9 cellular contexts compared by ENCODE assay signal in genomic region chr7:22586806-22587180, GRCh38.
DNase-seq lines count a peak whose midpoint lies in the region; ATAC-seq and TF ChIP-seq lines count a peak whose summit lies in the region.
"Had no signal": no experiment of that assay in that cellular context is flagged by ENCODE, and none has a peak within 500 bp of the region (broad histone marks: within the 10 kb centered on the region; RNA-seq: fewer than 3 reads in every experiment).

No MANE protein-coding gene starts in this region.

- no peaks in the 10 kb centered on the region for H3K36me3 ChIP-seq in BE2C
- H3K36me3 ChIP-seq in HUES6 (ENCODE audit: control insufficient read depth, insufficient read depth, low read length): no peaks in the 10 kb centered on the region
- no peaks in the 10 kb centered on the region for H3K36me3 ChIP-seq in body of pancreas (replicated peaks in 1 of 2; ENCODE audit: insufficient read depth in 1 of 2, low read depth in 2 of 2)
- no peaks in the 10 kb centered on the region for H3K36me3 ChIP-seq in left lung

- H3K4me3 Mint-ChIP-seq in activated T-helper 2 cell treated with anti-CD3 and anti-CD28 coated beads, Interferon-gamma antibody, Interleukin-2, Interleukin-4, amounts not matched to agents 10 μg/mL and 5 μg/mL and 100 μg/mL, durations not matched to agents 14 hours and 24 hours and 36 hours (ENCODE audit: low read depth): no peak overlapping the region

- no peaks in the 10 kb centered on the region for H3K9me3 Mint-ChIP-seq in activated T-helper 2 cell treated with anti-CD3 and anti-CD28 coated beads, Interferon-gamma antibody, Interleukin-2, Interleukin-4, amounts not matched to agents 10 μg/mL and 5 μg/mL and 100 μg/mL, durations not matched to agents 14 hours and 24 hours and 36 hours

- TF ChIP-seq CTCF in BE2C (IDR thresholded peaks at IDR 0.05; ENCODE audit: low read depth, low read length) (peak; percentile 36), body of pancreas (IDR thresholded peaks at IDR 0.05) (peak in 5 of 7 experiments; percentile 11 to 59 (median 42)), left lung (IDR thresholded peaks at IDR 0.05) (peak in 1 of 2 donors; percentile 18)

- H3K4me1 ChIP-seq in BE2C: no peaks in the 10 kb centered on the region
- peaks cover 48% of the 10 kb centered on the region for H3K4me1 ChIP-seq in HUES6 (ENCODE audit: control insufficient read depth, insufficient read depth, low read length)
- peaks cover 34% of the 10 kb centered on the region for H3K4me1 ChIP-seq in body of pancreas
- peaks cover 37 to 68% of the 10 kb centered on the region in 2 donors for H3K4me1 ChIP-seq in left lung

- no peak overlapping the region for H3K4me3 ChIP-seq in BE2C (ENCODE audit: low read depth, low read length)
- no peak overlapping the region for H3K4me3 ChIP-seq in HUES6 (ENCODE audit: low read depth, low read length)
- H3K4me3 ChIP-seq in body of pancreas: no peak overlapping the region
- no peak overlapping the region for H3K4me3 ChIP-seq in left lung

- peak overlapping the region; percentile 30; the same call in 1 of the 2 replicates for H3K27ac ChIP-seq in HUES6 (ENCODE audit: low read depth, low read length)
- H3K27ac ChIP-seq in body of pancreas: peak overlapping the region in 2 of 4 donors; percentile 4 to 25
- H3K27ac ChIP-seq in left lung: peak overlapping the region in 1 of 2 donors; percentile 79

- intact Hi-C loops in body of pancreas (cut with DNase I) (no loop called here), left lung (cut with DNase I) (no loop called here)
- intact Hi-C loops in activated T-helper 2 cell treated with anti-CD3 and anti-CD28 coated beads, Interferon-gamma antibody, Interleukin-2, Interleukin-4, amounts not matched to agents 10 μg/mL and 5 μg/mL and 100 μg/mL, durations not matched to agents 14 hours and 24 hours and 36 hours (cut with micrococcal nuclease): loop anchor here (1.0 to 2.0 kb wide), 2 partner anchors 24 to 54 kb away; no protein-coding TSS in a partner anchor

- peaks cover 61% of the 10 kb centered on the region for H3K27me3 Mint-ChIP-seq in activated T-helper 2 cell treated with anti-CD3 and anti-CD28 coated beads, Interferon-gamma antibody, Interleukin-2, Interleukin-4, amounts not matched to agents 10 μg/mL and 5 μg/mL and 100 μg/mL, durations not matched to agents 14 hours and 24 hours and 36 hours (ENCODE audit: low read depth)

- TF ChIP-seq POLR2A in body of pancreas (IDR thresholded peaks at IDR 0.05): no peak

- DNase-seq in BE2C (no peak), body of pancreas (no peak), left lung (no peak), NCI-H526 (lab: John Stamatoyannopoulos, UW) (no peak), occipital lobe (lab: John Stamatoyannopoulos, UW) (no peak)
- DNase-seq in activated T-helper 2 cell treated with anti-CD3 and anti-CD28 coated beads, Interferon-gamma antibody, Interleukin-2, Interleukin-4, amounts not matched to agents 10 μg/mL and 5 μg/mL and 100 μg/mL, durations not matched to agents 14 hours and 24 hours and 36 hours (ENCODE audit: low spot score): no peak
- DNase-seq: anterior cingulate cortex had no signal

- no peak overlapping the region for H3K27ac Mint-ChIP-seq in activated T-helper 2 cell treated with anti-CD3 and anti-CD28 coated beads, Interferon-gamma antibody, Interleukin-2, Interleukin-4, amounts not matched to agents 10 μg/mL and 5 μg/mL and 100 μg/mL, durations not matched to agents 14 hours and 24 hours and 36 hours

- no peaks in the 10 kb centered on the region for H3K36me3 Mint-ChIP-seq in activated T-helper 2 cell treated with anti-CD3 and anti-CD28 coated beads, Interferon-gamma antibody, Interleukin-2, Interleukin-4, amounts not matched to agents 10 μg/mL and 5 μg/mL and 100 μg/mL, durations not matched to agents 14 hours and 24 hours and 36 hours (ENCODE audit: low read depth)

- peaks cover 13% of the 10 kb centered on the region for H3K27me3 ChIP-seq in BE2C
- H3K27me3 ChIP-seq in HUES6 (ENCODE audit: control insufficient read depth, insufficient read depth, low read length): no peaks in the 10 kb centered on the region
- no peaks in the 10 kb centered on the region for H3K27me3 ChIP-seq in body of pancreas
- H3K27me3 ChIP-seq in left lung: no peaks in the 10 kb centered on the region

- peaks cover 18% of the 10 kb centered on the region for H3K4me1 Mint-ChIP-seq in activated T-helper 2 cell treated with anti-CD3 and anti-CD28 coated beads, Interferon-gamma antibody, Interleukin-2, Interleukin-4, amounts not matched to agents 10 μg/mL and 5 μg/mL and 100 μg/mL, durations not matched to agents 14 hours and 24 hours and 36 hours (ENCODE audit: low read depth)

- ATAC-seq in body of pancreas (peak; percentile 34), left lung (peak; percentile 40), HG02970 (IDR thresholded peaks at IDR 0.05; ENCODE audit: low FRiP score, unreplicated experiment) (no peak)

- H3K9me3 ChIP-seq in BE2C (no peaks in the 10 kb centered on the region), HUES6 (ENCODE audit: control insufficient read depth, insufficient read depth, low read depth, low read length) (no peaks in the 10 kb centered on the region), body of pancreas (no peaks in the 10 kb centered on the region), left lung (no peaks in the 10 kb centered on the region)

- H3K9ac ChIP-seq in HUES6 (ENCODE audit: low read length): no peak overlapping the region
